11 cellular contexts compared by ENCODE assay signal in genomic region chr2:10414591-10414990, GRCh38. TPM values are rescaled to one million over a fixed set of nuclear protein-coding genes. Genes with fewer than 3 reads are reported as not detected.
DNase-seq lines count a peak whose midpoint lies in the region; ATAC-seq and TF ChIP-seq lines count a peak whose summit lies in the region.
"Had no signal": no experiment of that assay in that cellular context is flagged by ENCODE, and none has a peak within 500 bp of the region (broad histone marks: within the 10 kb centered on the region; RNA-seq: fewer than 3 reads in every experiment).

No MANE protein-coding gene starts in this region.

- DNase-seq in NCI-H524 (lab: John Stamatoyannopoulos, UW) (peak; percentile 25 to 68), NCI-H524 treated with DMSO at 0.1 percent for 48 hours (lab: John Stamatoyannopoulos, UW) (no peak), NCI-H2171 treated with DMSO at 0.1 percent for 48 hours (lab: John Stamatoyannopoulos, UW) (peak; percentile 79), body of pancreas (peak in 1 of 4 donors; percentile 53), stomach (no peak), H4 (ENCODE audit: low spot score) (no peak), RKO (ENCODE audit: low spot score) (no peak)
- DNase-seq: activated naive CD4-positive, alpha-beta T cell treated with anti-CD3 and anti-CD28 coated beads for 36 hours had no signal

- TF ChIP-seq CTCF in body of pancreas (IDR thresholded peaks at IDR 0.05) (no peak), stomach (IDR thresholded peaks at IDR 0.05) (no peak)

- H3K9me3 ChIP-seq in body of pancreas (no peaks in the 10 kb centered on the region), stomach (no peaks in the 10 kb centered on the region)

- TF ChIP-seq POLR2A in body of pancreas (IDR thresholded peaks at IDR 0.05): no peak
- TF ChIP-seq POLR2A in stomach (IDR thresholded peaks at IDR 0.05): no peak

- ATAC-seq in body of pancreas: peak; percentile 1
- ATAC-seq in activated CD4-positive, CD25-positive, alpha-beta regulatory T cell treated with anti-CD3 and anti-CD28 coated beads, Interleukin-2, amount 50 U/mL, for 24 hours: no peak

- H3K4me3 ChIP-seq in body of pancreas (no peak overlapping the region), stomach (no peak overlapping the region)

- H3K27ac ChIP-seq in body of pancreas (peak overlapping the region; percentile 40 to 83 (median 72)), stomach (peak overlapping the region; percentile 26 to 76 (median 48))
- H3K27ac ChIP-seq: foreskin keratinocyte, parathyroid adenoma had no signal

- no peaks in the 10 kb centered on the region for H3K36me3 ChIP-seq in body of pancreas (replicated peaks in 1 of 2; ENCODE audit: insufficient read depth in 1 of 2, low read depth in 2 of 2)
- H3K36me3 ChIP-seq in stomach: peaks cover 0 to 6% (median 4%) of the 10 kb centered on the region in 4 donors

- H3K27me3 ChIP-seq in body of pancreas: no peaks in the 10 kb centered on the region
- H3K27me3 ChIP-seq in stomach: no peaks in the 10 kb centered on the region
- H3K27me3 ChIP-seq: foreskin keratinocyte had no signal

- TF ChIP-seq EP300 in stomach (IDR thresholded peaks at IDR 0.05): no peak

- intact Hi-C loops in body of pancreas (cut with DNase I): no loop called here
- intact Hi-C loops in stomach (cut with DNase I; ENCODE audit: low total_unique reads): no loop called here

- peaks cover 63% of the 10 kb centered on the region for H3K4me1 ChIP-seq in body of pancreas
- H3K4me1 ChIP-seq in stomach: peaks cover 19 to 52% (median 32%) of the 10 kb centered on the region in 4 donors
- H3K4me1 ChIP-seq: parathyroid adenoma had no signal

- WGBS in body of pancreas, 2 donors: 44 to 48% methylated on average over 9 to 10 of the region's 10 CpGs
- WGBS in stomach, 5 donors: 69 to 73% (median 70%) methylated on average over 9 to 10 of the region's 10 CpGs

RNA-seq across cellular contexts. Expression of gene ODC1, which starts 33.5 kb away (rescaled TPM):
- total RNA-seq in body of pancreas (10 to 100 TPM; 31.9 to 59.7 TPM), stomach (100 to 1,000 TPM in 3 of 5 donors, 10 to 100 TPM in 2; 33.0 to 148 (median 113) TPM)
- 10 to 100 TPM; 32.2 to 51.8 (median 36.2) TPM for polyA plus RNA-seq in stomach
- total RNA-seq in H4 (2014; rRNA removed; shearing (Covaris generic)): 123 and 131 TPM in 2 replicates

Comparison
In these comparisons a context has a peak if more than half of its experiments do, and no peak if none do; other contexts are left out.
1. DNase-seq: peak in NCI-H524 (2 of 2) and NCI-H2171 treated with DMSO at 0.1 percent for 48 hours (single experiment); none in NCI-H524 treated with DMSO at 0.1 percent for 48 hours (single experiment), stomach (single experiment), H4 (single experiment) and RKO (single experiment).